In genomic region chr4:24473309-24473721, GRCh38 we compare ENCODE assay signal across 8 cellular contexts.
DNase-seq lines count a peak whose midpoint lies in the region; ATAC-seq, FAIRE-seq and TF ChIP-seq lines count a peak whose summit lies in the region.

No MANE protein-coding gene starts in this region.

- in situ Hi-C loops in T47D (cut with HindIII; ENCODE audit: low pct_unique_long_range_greater_than_20kb, low sequenced_read_pairs), result no loop called here

- no peaks in the 10 kb centered on the region for H3K36me3 ChIP-seq in keratinocyte (ENCODE audit: control insufficient read depth in 2 of 2, extremely low read depth in 1 of 2, insufficient read depth in 2 of 2, low read length in 2 of 2)

- CTCF ChIA-PET in activated naive CD4-positive, alpha-beta T cell treated with anti-CD3 and anti-CD28 coated beads, Interleukin-2, amount 10 ng/mL, durations not matched to agents 7 days and 5 days (lab: Charles Lee), result interaction anchor here (0.8 kb wide), 1 partner anchor 12 kb away, joined by 3 read pairs; no protein-coding TSS in a partner anchor

- H2AFZ ChIP-seq in keratinocyte (ENCODE audit: control insufficient read depth, low read length), result no peak overlapping the region

- H3K27me3 ChIP-seq in keratinocyte (ENCODE audit: control insufficient read depth, extremely low read depth, insufficient read depth, low read length), result peaks cover 34% of the 10 kb centered on the region

- H3K27me3 Mint-ChIP-seq in activated naive CD4-positive, alpha-beta T cell treated with anti-CD3 and anti-CD28 coated beads, Interleukin-2, amount 10 ng/mL, durations not matched to agents 7 days and 5 days, result peaks cover 86% of the 10 kb centered on the region
- H3K27me3 Mint-ChIP-seq in stimulated activated naive CD8-positive, alpha-beta T cell treated with anti-CD3 and anti-CD28 coated beads, Interleukin-15, amount 100 ng/mL, for 72 hours, result peaks cover 100% of the 10 kb centered on the region

- no peak for ATAC-seq in stimulated activated naive CD8-positive, alpha-beta T cell treated with anti-CD3 and anti-CD28 coated beads, Interleukin-15, amount 100 ng/mL, for 72 hours
- ATAC-seq in HG03025 (IDR thresholded peaks at IDR 0.05; ENCODE audit: low FRiP score, unreplicated experiment), result no peak

- peaks cover 17% of the 10 kb centered on the region for H3K4me1 ChIP-seq in keratinocyte (ENCODE audit: control insufficient read depth, extremely low read depth, insufficient read depth, low read length)

- peak overlapping the region; percentile 84 for H3K27ac Mint-ChIP-seq in activated naive CD4-positive, alpha-beta T cell treated with anti-CD3 and anti-CD28 coated beads, Interleukin-2, amount 10 ng/mL, durations not matched to agents 7 days and 5 days
- H3K27ac Mint-ChIP-seq in stimulated activated naive CD8-positive, alpha-beta T cell treated with anti-CD3 and anti-CD28 coated beads, Interleukin-15, amount 100 ng/mL, for 72 hours, result peak overlapping the region in 1 of 2 donors; percentile 85

- no peaks in the 10 kb centered on the region for H3K79me2 ChIP-seq in keratinocyte (ENCODE audit: control insufficient read depth, insufficient read depth, low read length)

- H3K4me3 ChIP-seq in keratinocyte (ENCODE audit: control insufficient read depth in 2 of 3, extremely low read depth in 1 of 3, insufficient read depth in 2 of 3, low read depth in 1 of 3, low read length in 3 of 3), result peak overlapping the region; percentile 51 to 67 (median 57)

- no peak for FAIRE-seq in keratinocyte (lab: Jason Lieb, UNC)

- peak overlapping the region; percentile 86 for H3K4me3 Mint-ChIP-seq in activated naive CD4-positive, alpha-beta T cell treated with anti-CD3 and anti-CD28 coated beads, Interleukin-2, amount 10 ng/mL, durations not matched to agents 7 days and 5 days
- H3K4me3 Mint-ChIP-seq in stimulated activated naive CD8-positive, alpha-beta T cell treated with anti-CD3 and anti-CD28 coated beads, Interleukin-15, amount 100 ng/mL, for 72 hours, result peak overlapping the region; percentile 86 to 92

- H3K9ac ChIP-seq in keratinocyte (ENCODE audit: control insufficient read depth, extremely low read depth, insufficient read depth, low read length), result peak overlapping the region; percentile 33

- H3K4me2 ChIP-seq in keratinocyte (ENCODE audit: control insufficient read depth, extremely low read depth, insufficient read depth, low read depth, low read length), result peak overlapping the region; percentile 85

- DNase-seq in activated naive CD4-positive, alpha-beta T cell treated with anti-CD3 and anti-CD28 coated beads, Interleukin-2, amount 10 ng/mL, durations not matched to agents 7 days and 5 days, result peak; percentile 25
- no peak for DNase-seq in activated naive CD4-positive, alpha-beta T cell treated with Interleukin-2 at 50 U/mL for 16 hours
- peak; percentile 56 for DNase-seq in NCI-H69 (lab: John Stamatoyannopoulos, UW)
- peak; percentile 51 to 61 for DNase-seq in T47D (ENCODE audit: low read depth in 1 of 2, low spot score in 1 of 2)
- no peak for DNase-seq in keratinocyte (ENCODE audit: low read depth, low spot score)
- DNase-seq in stimulated activated naive CD8-positive, alpha-beta T cell treated with anti-CD3 and anti-CD28 coated beads, Interleukin-15, amount 100 ng/mL, for 72 hours, result peak in 1 of 2 donors; percentile 12
- no peak for DNase-seq in HK-2 (ENCODE audit: unreplicated experiment)

- no peaks in the 10 kb centered on the region for H3K9me1 ChIP-seq in keratinocyte (ENCODE audit: control insufficient read depth, extremely low read depth, insufficient read depth, low read length)

- no peaks in the 10 kb centered on the region for H3K9me3 Mint-ChIP-seq in activated naive CD4-positive, alpha-beta T cell treated with anti-CD3 and anti-CD28 coated beads, Interleukin-2, amount 10 ng/mL, durations not matched to agents 7 days and 5 days
- H3K9me3 Mint-ChIP-seq in stimulated activated naive CD8-positive, alpha-beta T cell treated with anti-CD3 and anti-CD28 coated beads, Interleukin-15, amount 100 ng/mL, for 72 hours, result no peaks in the 10 kb centered on the region

- peaks cover 5% of the 10 kb centered on the region for H3K36me3 Mint-ChIP-seq in activated naive CD4-positive, alpha-beta T cell treated with anti-CD3 and anti-CD28 coated beads, Interleukin-2, amount 10 ng/mL, durations not matched to agents 7 days and 5 days

- H3K4me1 Mint-ChIP-seq in activated naive CD4-positive, alpha-beta T cell treated with anti-CD3 and anti-CD28 coated beads, Interleukin-2, amount 10 ng/mL, durations not matched to agents 7 days and 5 days, result peaks cover 44% of the 10 kb centered on the region
- peaks cover 48% of the 10 kb centered on the region for H3K4me1 Mint-ChIP-seq in stimulated activated naive CD8-positive, alpha-beta T cell treated with anti-CD3 and anti-CD28 coated beads, Interleukin-15, amount 100 ng/mL, for 72 hours

- dilution Hi-C loops in keratinocyte (cut with MboI; ENCODE audit: extremely low pct_ligation_motif_present, low sequenced_read_pairs), result no loop called here

- TF ChIP-seq CTCF in keratinocyte (optimal IDR thresholded peaks at IDR 0.05 in 1 of 3, IDR thresholded peaks at IDR 0.05 in 1 of 3, conservative IDR thresholded peaks at IDR 0.05 in 1 of 3; ENCODE audit: extremely low read depth in 1 of 3, insufficient read depth in 2 of 3, low read length in 3 of 3), result peak in 1 of 3 experiments; percentile 8

- H3K27ac ChIP-seq in keratinocyte (ENCODE audit: control insufficient read depth, insufficient read depth, low read length), result no peak overlapping the region

- no peaks in the 10 kb centered on the region for H4K20me1 ChIP-seq in keratinocyte (ENCODE audit: control insufficient read depth, extremely low read depth, insufficient read depth, low read length)

- H3K9me3 ChIP-seq in keratinocyte (ENCODE audit: control insufficient read depth, low read depth, low read length), result no peaks in the 10 kb centered on the region

Comparison
In these comparisons a context has a peak if more than half of its experiments do, and no peak if none do; other contexts are left out.
1. DNase-seq: peak in activated naive CD4-positive, alpha-beta T cell treated with anti-CD3 and anti-CD28 coated beads, Interleukin-2, amount 10 ng/mL, durations not matched to agents 7 days and 5 days (single experiment), NCI-H69 (single experiment) and T47D (2 of 2); none in activated naive CD4-positive, alpha-beta T cell treated with Interleukin-2 at 50 U/mL for 16 hours (single experiment), keratinocyte (single experiment) and HK-2 (single experiment).